11 cellular contexts compared by ENCODE assay signal in the genomic region with DNA sequence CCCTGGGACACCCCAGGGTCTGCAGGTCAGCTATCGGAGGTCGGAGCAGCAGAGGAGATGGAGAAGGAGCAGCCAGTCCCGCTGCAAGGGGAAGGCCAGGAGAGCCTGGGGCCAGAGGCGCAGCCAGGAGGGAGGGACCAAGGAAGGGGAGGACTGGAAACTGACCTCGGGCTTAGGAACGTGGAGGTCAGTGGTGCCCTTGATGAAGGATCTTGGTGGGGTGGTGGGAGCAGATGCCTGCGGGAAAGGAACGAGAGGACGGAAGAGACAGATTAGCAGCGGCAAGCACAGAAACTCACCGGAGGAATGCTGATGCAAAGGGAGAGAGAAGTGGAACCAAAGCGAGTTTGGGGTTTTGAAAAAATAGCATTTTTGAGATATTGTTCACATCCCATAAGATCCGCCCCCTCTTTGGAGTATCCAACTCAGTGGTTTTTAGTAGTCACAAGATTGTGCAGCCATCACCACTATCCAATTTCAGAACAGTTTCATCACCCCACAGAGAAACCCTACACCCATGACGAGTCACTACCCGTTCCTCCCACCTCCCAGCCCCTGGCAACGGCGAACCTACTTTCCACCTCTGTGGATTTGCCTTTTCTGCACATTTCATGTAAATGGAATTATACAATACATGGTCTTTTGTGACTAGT. TPM values are rescaled to one million over a fixed set of nuclear protein-coding genes. Genes with fewer than 3 reads are reported as not detected.
DNase-seq lines count a peak whose midpoint lies in the region; ATAC-seq and TF ChIP-seq lines count a peak whose summit lies in the region.
"Had no signal": no experiment of that assay in that cellular context is flagged by ENCODE, and none has a peak within 500 bp of the region (broad histone marks: within the 10 kb centered on the region; RNA-seq: fewer than 3 reads in every experiment).

No MANE protein-coding gene starts in this region.

- H3K27me3 ChIP-seq in right atrium auricular region (no peaks in the 10 kb centered on the region), thoracic aorta (replicated peaks; ENCODE audit: insufficient read depth) (no peaks in the 10 kb centered on the region)
- H3K27me3 ChIP-seq: cardiac muscle cell had no signal

- intact Hi-C loops in activated CD8-positive, alpha-beta T cell treated with anti-CD3 and anti-CD28 coated beads for 36 hours (cut with micrococcal nuclease): no loop called here

- H3K9me3 Mint-ChIP-seq in activated CD8-positive, alpha-beta T cell treated with anti-CD3 and anti-CD28 coated beads for 36 hours: peaks cover 4% of the 10 kb centered on the region
- peaks cover 4% of the 10 kb centered on the region for H3K9me3 Mint-ChIP-seq in activated CD8-positive, alpha-beta T cell treated with anti-CD3 and anti-CD28 coated beads, Interleukin-2, amount 10 ng/mL, durations not matched to agents 7 days and 5 days (ENCODE audit: insufficient read depth)
- peaks cover 4% of the 10 kb centered on the region for H3K9me3 Mint-ChIP-seq in activated CD4-positive, alpha-beta memory T cell treated with anti-CD3 and anti-CD28 coated beads, Interleukin-2, amount 10 ng/mL, durations not matched to agents 7 days and 5 days
- H3K9me3 Mint-ChIP-seq in endothelial cell (ENCODE audit: unreplicated experiment): no peaks in the 10 kb centered on the region

- H3K9me3 ChIP-seq in right atrium auricular region: peaks cover 0 to 8% of the 10 kb centered on the region in 2 donors
- H3K9me3 ChIP-seq in thoracic aorta: peaks cover 5% of the 10 kb centered on the region

- H3K27ac Mint-ChIP-seq in activated CD8-positive, alpha-beta T cell treated with anti-CD3 and anti-CD28 coated beads for 36 hours: peak overlapping the region; percentile 58
- no peak overlapping the region for H3K27ac Mint-ChIP-seq in activated CD8-positive, alpha-beta T cell treated with anti-CD3 and anti-CD28 coated beads, Interleukin-2, amount 10 ng/mL, durations not matched to agents 7 days and 5 days
- H3K27ac Mint-ChIP-seq in activated CD4-positive, alpha-beta memory T cell treated with anti-CD3 and anti-CD28 coated beads, Interleukin-2, amount 10 ng/mL, durations not matched to agents 7 days and 5 days: no peak overlapping the region
- H3K27ac Mint-ChIP-seq in endothelial cell (ENCODE audit: unreplicated experiment): no peak overlapping the region
- H3K27ac Mint-ChIP-seq: IgD-negative memory B cell had no signal

- ATAC-seq in activated CD8-positive, alpha-beta T cell treated with anti-CD3 and anti-CD28 coated beads for 36 hours: peak; percentile 60
- ATAC-seq in activated CD8-positive, alpha-beta T cell treated with anti-CD3 and anti-CD28 coated beads, Interleukin-2, amount 10 ng/mL, durations not matched to agents 7 days and 5 days: no peak
- ATAC-seq in thoracic aorta (ENCODE audit: insufficient number of reproducible peaks, low FRiP score, low read depth): peak; percentile 78
- no peak for ATAC-seq in HG03457 (IDR thresholded peaks at IDR 0.05; ENCODE audit: unreplicated experiment)

- H3K36me3 ChIP-seq in right atrium auricular region: no peaks in the 10 kb centered on the region
- H3K36me3 ChIP-seq in thoracic aorta: no peaks in the 10 kb centered on the region
- H3K36me3 ChIP-seq: cardiac muscle cell had no signal

- no peaks in the 10 kb centered on the region for H3K27me3 Mint-ChIP-seq in activated CD8-positive, alpha-beta T cell treated with anti-CD3 and anti-CD28 coated beads for 36 hours
- H3K27me3 Mint-ChIP-seq in activated CD8-positive, alpha-beta T cell treated with anti-CD3 and anti-CD28 coated beads, Interleukin-2, amount 10 ng/mL, durations not matched to agents 7 days and 5 days (ENCODE audit: low read depth): no peaks in the 10 kb centered on the region
- no peaks in the 10 kb centered on the region for H3K27me3 Mint-ChIP-seq in activated CD4-positive, alpha-beta memory T cell treated with anti-CD3 and anti-CD28 coated beads, Interleukin-2, amount 10 ng/mL, durations not matched to agents 7 days and 5 days
- H3K27me3 Mint-ChIP-seq in endothelial cell (ENCODE audit: unreplicated experiment): peaks cover 4% of the 10 kb centered on the region
- H3K27me3 Mint-ChIP-seq: IgD-negative memory B cell had no signal

- H3K4me3 ChIP-seq in right atrium auricular region: peak overlapping the region in 1 of 2 donors; percentile 9
- peak overlapping the region; percentile 28 for H3K4me3 ChIP-seq in thoracic aorta
- H3K4me3 ChIP-seq: cardiac muscle cell had no signal

- H3K4me3 Mint-ChIP-seq in activated CD8-positive, alpha-beta T cell treated with anti-CD3 and anti-CD28 coated beads for 36 hours: no peak overlapping the region
- H3K4me3 Mint-ChIP-seq in activated CD8-positive, alpha-beta T cell treated with anti-CD3 and anti-CD28 coated beads, Interleukin-2, amount 10 ng/mL, durations not matched to agents 7 days and 5 days: no peak overlapping the region
- no peak overlapping the region for H3K4me3 Mint-ChIP-seq in activated CD4-positive, alpha-beta memory T cell treated with anti-CD3 and anti-CD28 coated beads, Interleukin-2, amount 10 ng/mL, durations not matched to agents 7 days and 5 days
- no peak overlapping the region for H3K4me3 Mint-ChIP-seq in endothelial cell (ENCODE audit: unreplicated experiment)
- H3K4me3 Mint-ChIP-seq: IgD-negative memory B cell had no signal

- H3K36me3 Mint-ChIP-seq in activated CD8-positive, alpha-beta T cell treated with anti-CD3 and anti-CD28 coated beads for 36 hours (ENCODE audit: low read depth): peaks cover 7% of the 10 kb centered on the region
- H3K36me3 Mint-ChIP-seq in activated CD8-positive, alpha-beta T cell treated with anti-CD3 and anti-CD28 coated beads, Interleukin-2, amount 10 ng/mL, durations not matched to agents 7 days and 5 days (ENCODE audit: low read depth): peaks cover 7% of the 10 kb centered on the region
- peaks cover 15% of the 10 kb centered on the region for H3K36me3 Mint-ChIP-seq in activated CD4-positive, alpha-beta memory T cell treated with anti-CD3 and anti-CD28 coated beads, Interleukin-2, amount 10 ng/mL, durations not matched to agents 7 days and 5 days (ENCODE audit: low read depth)
- peaks cover 8% of the 10 kb centered on the region for H3K36me3 Mint-ChIP-seq in endothelial cell (ENCODE audit: low read depth, unreplicated experiment)

- H3K4me1 ChIP-seq in right atrium auricular region: peaks cover 0 to 17% of the 10 kb centered on the region in 2 donors
- H3K4me1 ChIP-seq in thoracic aorta (ENCODE audit: control insufficient read depth in 1 of 2, low read depth in 2 of 2): peaks cover 19 to 60% of the 10 kb centered on the region in 2 donors

- DNase-seq in activated CD8-positive, alpha-beta T cell treated with anti-CD3 and anti-CD28 coated beads for 36 hours: peak; percentile 71
- DNase-seq in activated CD8-positive, alpha-beta T cell treated with anti-CD3 and anti-CD28 coated beads, Interleukin-2, amount 10 ng/mL, durations not matched to agents 7 days and 5 days: no peak
- peak; percentile 30 for DNase-seq in activated CD4-positive, alpha-beta memory T cell treated with anti-CD3 and anti-CD28 coated beads, Interleukin-2, amount 10 ng/mL, durations not matched to agents 7 days and 5 days
- peak; percentile 83 for DNase-seq in right atrium auricular region (ENCODE audit: low spot score)
- no peak for DNase-seq in thoracic aorta (ENCODE audit: low spot score)
- DNase-seq in dermis blood vessel endothelial cell: no peak
- no peak for DNase-seq in endothelial cell (ENCODE audit: low spot score)
- DNase-seq: DND-41 had no signal

- peaks cover 37% of the 10 kb centered on the region for H3K4me1 Mint-ChIP-seq in activated CD8-positive, alpha-beta T cell treated with anti-CD3 and anti-CD28 coated beads for 36 hours (ENCODE audit: low read depth)
- H3K4me1 Mint-ChIP-seq in activated CD8-positive, alpha-beta T cell treated with anti-CD3 and anti-CD28 coated beads, Interleukin-2, amount 10 ng/mL, durations not matched to agents 7 days and 5 days (ENCODE audit: low read depth): peaks cover 54% of the 10 kb centered on the region
- peaks cover 52% of the 10 kb centered on the region for H3K4me1 Mint-ChIP-seq in activated CD4-positive, alpha-beta memory T cell treated with anti-CD3 and anti-CD28 coated beads, Interleukin-2, amount 10 ng/mL, durations not matched to agents 7 days and 5 days
- H3K4me1 Mint-ChIP-seq in endothelial cell (ENCODE audit: unreplicated experiment): no peaks in the 10 kb centered on the region

- CTCF ChIA-PET in activated CD8-positive, alpha-beta T cell treated with anti-CD3 and anti-CD28 coated beads for 36 hours (lab: Charles Lee): interaction anchor here (1.3 to 8.0 kb wide), 4 partner anchors 19 to 78 kb away, joined by 3 to 217 read pairs (median 8); partner anchors contain the start of genes PLEKHF1 and POP4
- CTCF ChIA-PET in activated CD8-positive, alpha-beta T cell treated with anti-CD3 and anti-CD28 coated beads, Interleukin-2, amount 10 ng/mL, durations not matched to agents 7 days and 5 days (lab: Charles Lee): interaction anchor here (0.7 to 1.5 kb wide), 3 partner anchors 22 to 83 kb away, joined by 3 read pairs; partner anchors contain the start of gene PLEKHF1
- CTCF ChIA-PET in activated CD4-positive, alpha-beta memory T cell treated with anti-CD3 and anti-CD28 coated beads, Interleukin-2, amount 10 ng/mL, durations not matched to agents 7 days and 5 days (lab: Charles Lee): interaction anchor here (0.7 to 2.3 kb wide), 5 partner anchors 16 to 77 kb away, joined by 3 to 9 read pairs (median 6); partner anchors contain the start of gene PLEKHF1

- H3K27ac ChIP-seq in right atrium auricular region (peak overlapping the region; percentile 23 to 64), thoracic aorta (peak overlapping the region in 1 of 2 donors; percentile 52)
- H3K27ac ChIP-seq: cardiac muscle cell had no signal

- no peak for TF ChIP-seq CTCF in activated CD8-positive, alpha-beta T cell treated with anti-CD3 and anti-CD28 coated beads for 36 hours (IDR thresholded peaks at IDR 0.05)
- no peak for TF ChIP-seq CTCF in right atrium auricular region (IDR thresholded peaks at IDR 0.05)
- TF ChIP-seq CTCF in thoracic aorta (IDR thresholded peaks at IDR 0.05): no peak
- TF ChIP-seq CTCF in endothelial cell (IDR thresholded peaks at IDR 0.05; ENCODE audit: unreplicated experiment): no peak

- POLR2A ChIA-PET in activated CD8-positive, alpha-beta T cell treated with anti-CD3 and anti-CD28 coated beads for 36 hours (lab: Charles Lee): interaction anchor here (1.3 kb wide), 1 partner anchor 76 kb away, joined by 3 read pairs; no protein-coding TSS in a partner anchor
- POLR2A ChIA-PET in activated CD8-positive, alpha-beta T cell treated with anti-CD3 and anti-CD28 coated beads, Interleukin-2, amount 10 ng/mL, durations not matched to agents 7 days and 5 days (lab: Charles Lee): interaction anchor here (0.6 kb wide), 1 partner anchor 81 kb away, joined by 3 read pairs; the partner anchor contains the start of gene POP4
- POLR2A ChIA-PET in activated CD4-positive, alpha-beta memory T cell treated with anti-CD3 and anti-CD28 coated beads, Interleukin-2, amount 10 ng/mL, durations not matched to agents 7 days and 5 days (lab: Charles Lee): interaction anchor here (1.9 to 3.3 kb wide), 2 partner anchors 77 to 81 kb away, joined by 6 to 11 read pairs; partner anchors contain the start of gene POP4

RNA-seq across cellular contexts. Expression of gene PLEKHF1, which starts 22.1 kb away (rescaled TPM):
- 10 to 100 TPM; 30.4 to 31.7 TPM for total RNA-seq in activated CD8-positive, alpha-beta T cell treated with anti-CD3 and anti-CD28 coated beads for 36 hours
- total RNA-seq in activated CD8-positive, alpha-beta T cell treated with anti-CD3 and anti-CD28 coated beads, Interleukin-2, amount 10 ng/mL, durations not matched to agents 7 days and 5 days: 10 to 100 TPM; 46.0 to 47.7 TPM
- 10 to 100 TPM; 53.1 to 53.9 TPM for total RNA-seq in activated CD4-positive, alpha-beta memory T cell treated with anti-CD3 and anti-CD28 coated beads, Interleukin-2, amount 10 ng/mL, durations not matched to agents 7 days and 5 days
- total RNA-seq in right atrium auricular region: 10 to 100 TPM; 32.4 to 86.3 TPM
- total RNA-seq in thoracic aorta: 10 to 100 TPM; 21.4 to 56.2 TPM
- 12.3 and 14.2 TPM in 2 replicates for total RNA-seq in dermis blood vessel endothelial cell
- total RNA-seq in endothelial cell (ENCODE audit: unreplicated experiment): 0.77 TPM

RNA-seq across cellular contexts. Expression of gene C19orf12, which starts 27.7 kb away (rescaled TPM):
- 10 to 100 TPM; 33.3 to 36.6 TPM for total RNA-seq in activated CD8-positive, alpha-beta T cell treated with anti-CD3 and anti-CD28 coated beads for 36 hours
- total RNA-seq in activated CD8-positive, alpha-beta T cell treated with anti-CD3 and anti-CD28 coated beads, Interleukin-2, amount 10 ng/mL, durations not matched to agents 7 days and 5 days: 10 to 100 TPM; 38.7 to 41.0 TPM
- 10 to 100 TPM; 39.2 to 40.7 TPM for total RNA-seq in activated CD4-positive, alpha-beta memory T cell treated with anti-CD3 and anti-CD28 coated beads, Interleukin-2, amount 10 ng/mL, durations not matched to agents 7 days and 5 days
- total RNA-seq in right atrium auricular region: 10 to 100 TPM; 47.9 to 61.4 TPM
- total RNA-seq in thoracic aorta: 10 to 100 TPM; 36.1 to 46.4 TPM
- 25.7 and 29.8 TPM in 2 replicates for total RNA-seq in dermis blood vessel endothelial cell
- total RNA-seq in endothelial cell (ENCODE audit: unreplicated experiment): 6.1 TPM

Comparison
In these comparisons a context has a peak if more than half of its experiments do, and no peak if none do; other contexts are left out.
1. ATAC-seq: peak in activated CD8-positive, alpha-beta T cell treated with anti-CD3 and anti-CD28 coated beads for 36 hours (single experiment) and thoracic aorta (single experiment); none in activated CD8-positive, alpha-beta T cell treated with anti-CD3 and anti-CD28 coated beads, Interleukin-2, amount 10 ng/mL, durations not matched to agents 7 days and 5 days (single experiment) and HG03457 (single experiment).
2. DNase-seq: peak in activated CD8-positive, alpha-beta T cell treated with anti-CD3 and anti-CD28 coated beads for 36 hours (single experiment), activated CD4-positive, alpha-beta memory T cell treated with anti-CD3 and anti-CD28 coated beads, Interleukin-2, amount 10 ng/mL, durations not matched to agents 7 days and 5 days (single experiment) and right atrium auricular region (single experiment); none in activated CD8-positive, alpha-beta T cell treated with anti-CD3 and anti-CD28 coated beads, Interleukin-2, amount 10 ng/mL, durations not matched to agents 7 days and 5 days (single experiment), thoracic aorta (single experiment), dermis blood vessel endothelial cell (single experiment) and endothelial cell (single experiment).